ENCODE assay signal across 8 cellular contexts in the genomic region with DNA sequence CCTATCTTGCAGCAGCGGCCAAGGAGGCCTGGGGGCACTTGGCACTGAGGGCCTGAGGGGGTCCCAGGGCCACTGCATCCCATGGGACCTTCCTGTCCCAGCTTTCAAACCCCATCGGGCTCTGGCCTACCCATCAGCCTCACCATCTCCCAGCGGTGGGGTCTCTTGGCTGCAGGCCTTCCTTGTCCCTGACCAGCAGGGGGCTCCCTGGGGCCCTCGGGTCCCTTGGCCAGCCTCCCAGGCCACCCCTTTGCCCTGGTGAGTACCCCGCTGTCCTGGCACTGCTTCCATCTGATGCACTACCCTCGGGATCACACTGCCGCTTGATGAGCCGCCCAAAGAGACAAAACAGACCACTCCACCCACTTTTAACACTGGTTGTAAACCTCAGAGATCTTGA. TPM values are rescaled to one million over a fixed set of nuclear protein-coding genes. Genes with fewer than 3 reads are reported as not detected.
A peak's percentile ranks its signal among the peaks of the same experiment; 100 is the strongest.
DNase-seq lines count a peak whose midpoint lies in the region; TF ChIP-seq lines count a peak whose summit lies in the region.

No MANE protein-coding gene starts in this region.

- no peaks in the 10 kb centered on the region for H3K79me2 ChIP-seq in neural progenitor cell (ENCODE audit: low read depth)

- H3K27me3 ChIP-seq in neural progenitor cell (no peaks in the 10 kb centered on the region), MG63 (no peaks in the 10 kb centered on the region), prostate gland (replicated peaks; ENCODE audit: insufficient read depth) (no peaks in the 10 kb centered on the region)

- peaks cover 8% of the 10 kb centered on the region for H3K27me3 Mint-ChIP-seq in neural progenitor cell (ENCODE audit: insufficient read depth, low read depth)

- no peak for TF ChIP-seq POLR2A in prostate gland (IDR thresholded peaks at IDR 0.05)

- H4K20me1 ChIP-seq in neural progenitor cell (ENCODE audit: low read depth) = no peaks in the 10 kb centered on the region

- H3K27ac Mint-ChIP-seq in neural progenitor cell = peak overlapping the region; percentile 27

- H3K27ac ChIP-seq in neural progenitor cell (no peak overlapping the region), prostate gland (no peak overlapping the region)

- H2AFZ ChIP-seq in neural progenitor cell (replicated peaks) = no peak overlapping the region

- DNase-seq in NCI-H1092 (lab: John Stamatoyannopoulos, UW) (peak; percentile 32), NCI-H1092 treated with DMSO at 0.1 percent for 48 hours (lab: John Stamatoyannopoulos, UW) (no peak), NCI-H460 (ENCODE audit: extremely low read depth, low read depth) (peak; percentile 12), astrocyte of the cerebellum (ENCODE audit: low read depth) (no peak), neural progenitor cell (ENCODE audit: low spot score) (peak; percentile 68), MG63 (no peak), cortex of kidney (lab: John Stamatoyannopoulos, UW) (no peak), prostate gland (ENCODE audit: low spot score) (no peak)

- H3K9me3 ChIP-seq in neural progenitor cell (ENCODE audit: low read depth) (no peaks in the 10 kb centered on the region), MG63 (no peaks in the 10 kb centered on the region), prostate gland (no peaks in the 10 kb centered on the region)

- H3K4me2 ChIP-seq in neural progenitor cell = no peak overlapping the region

- no peak overlapping the region for H3K4me3 ChIP-seq in astrocyte of the cerebellum (ENCODE audit: low read depth, low read length)
- no peak overlapping the region for H3K4me3 ChIP-seq in neural progenitor cell
- H3K4me3 ChIP-seq in MG63 = no peak overlapping the region
- H3K4me3 ChIP-seq in prostate gland = no peak overlapping the region

- TF ChIP-seq CTCF in astrocyte of the cerebellum (IDR thresholded peaks at IDR 0.05; ENCODE audit: low read depth, low read length, missing control alignments) = peak; percentile 53
- TF ChIP-seq CTCF in neural progenitor cell (IDR thresholded peaks at IDR 0.05) = peak; percentile 62
- TF ChIP-seq CTCF in prostate gland (IDR thresholded peaks at IDR 0.05) = peak in 1 of 4 experiments; percentile 9

- no peak overlapping the region for H3K9ac ChIP-seq in neural progenitor cell

- H3F3A ChIP-seq in neural progenitor cell (ENCODE audit: low read depth) = no peaks in the 10 kb centered on the region

- H3K36me3 ChIP-seq in neural progenitor cell = no peaks in the 10 kb centered on the region
- H3K36me3 ChIP-seq in MG63 = no peaks in the 10 kb centered on the region
- H3K36me3 ChIP-seq in prostate gland = no peaks in the 10 kb centered on the region

- intact Hi-C loops in prostate gland (cut with DNase I) = loop anchor here (5.0 kb wide), 1 partner anchor 323 kb away; no protein-coding TSS in a partner anchor

- in situ Hi-C loops in astrocyte of the cerebellum (cut with HindIII; ENCODE audit: low sequenced_read_pairs) = loop anchor here (10.0 to 25.0 kb wide), 2 partner anchors 241 to 318 kb away; partner anchors contain the start of gene DDX56

- 49% methylated on average over 8 of the region's 8 CpGs for WGBS in prostate gland

- no peak overlapping the region for H3K4me3 Mint-ChIP-seq in neural progenitor cell

- no peaks in the 10 kb centered on the region for H3K4me1 ChIP-seq in neural progenitor cell
- H3K4me1 ChIP-seq in prostate gland (replicated peaks) = no peaks in the 10 kb centered on the region

- no peaks in the 10 kb centered on the region for H3K36me3 Mint-ChIP-seq in neural progenitor cell

- no peaks in the 10 kb centered on the region for H3K9me3 Mint-ChIP-seq in neural progenitor cell

- H3K4me1 Mint-ChIP-seq in neural progenitor cell = peaks cover 3% of the 10 kb centered on the region

RNA-seq across cellular contexts. Expression of gene YKT6, which starts 43.5 kb away (rescaled TPM):
- 59.1 and 77.7 TPM in 2 replicates for total RNA-seq in NCI-H460 (2014; rRNA removed; shearing (Covaris generic))
- polyA plus RNA-seq in NCI-H460 (2014; cell fraction: nucleus; rRNA removed) = 69.5 and 77.1 TPM in 2 replicates
- total RNA-seq in neural progenitor cell (ENCODE audit: low replicate concordance) = 43.8 and 69.2 TPM in 2 replicates
- 121 and 140 TPM in 2 replicates for total RNA-seq in MG63 (2014; rRNA removed; shearing (Covaris generic); ENCODE audit: low replicate concordance)
- 10 to 100 TPM; 63.5 to 68.4 TPM for total RNA-seq in prostate gland

RNA-seq across cellular contexts. Expression of gene GCK, which starts 55.0 kb away (rescaled TPM):
- not detected in 2 replicates for total RNA-seq in NCI-H460 (2014; rRNA removed; shearing (Covaris generic))
- not detected in 2 replicates for polyA plus RNA-seq in NCI-H460 (2014; cell fraction: nucleus; rRNA removed)
- 0.15 TPM in 1 of 2 replicates, not detected in the other for total RNA-seq in neural progenitor cell (ENCODE audit: low replicate concordance)
- total RNA-seq in MG63 (2014; rRNA removed; shearing (Covaris generic); ENCODE audit: low replicate concordance) = not detected in 2 replicates
- 1 to 10 TPM in 1 of 2 donors, under 1 TPM in 1; 0.91 to 2.7 TPM for total RNA-seq in prostate gland

Comparison
In these comparisons a context has a peak if more than half of its experiments do, and no peak if none do; other contexts are left out.
1. DNase-seq: peak in NCI-H1092 (single experiment), NCI-H460 (single experiment) and neural progenitor cell (single experiment); none in NCI-H1092 treated with DMSO at 0.1 percent for 48 hours (single experiment), astrocyte of the cerebellum (single experiment), MG63 (single experiment), cortex of kidney (single experiment) and prostate gland (single experiment).